20 cellular contexts compared by ENCODE assay signal in genomic region chr22:35553341-35553740, GRCh38. TPM values are rescaled to one million over a fixed set of nuclear protein-coding genes. Genes with fewer than 3 reads are reported as not detected.
"Had no signal": no experiment of that assay in that cellular context is flagged by ENCODE, and none has a peak within 500 bp of the region (broad histone marks: within the 10 kb centered on the region; RNA-seq: fewer than 3 reads in every experiment).

No MANE protein-coding gene starts in this region.

- H3K4me3 ChIP-seq: esophagus muscularis mucosa, gastrocnemius medialis, heart right ventricle, mucosa of descending colon, ovary, right atrium auricular region, smooth muscle cell, suprapubic skin, thyroid gland, upper lobe of right lung had no signal

- DNase-seq: effector memory CD4-positive, alpha-beta T cell; gastrocnemius medialis; heart right ventricle; hypothalamus; kidney glomerular epithelial cell; mammary epithelial cell; mucosa of descending colon; naive thymus-derived CD8-positive, alpha-beta T cell; ovary; stimulated activated CD4-positive, alpha-beta T cell treated with anti-CD3 and anti-CD28 coated beads, Interleukin-4, amount 100 ng/mL, for 1 hour; stimulated activated CD8-positive, alpha-beta memory T cell treated with anti-CD3 and anti-CD28 coated beads, Interleukin-4, amount 100 ng/mL, for 48 hours; stimulated activated naive CD8-positive, alpha-beta T cell treated with anti-CD3 and anti-CD28 coated beads, Interleukin-15, Interleukin-2, amounts not matched to agents 100 U/mL and 50 U/mL, for 24 hours; thyroid gland; upper lobe of right lung had no signal

- H3K4me2 ChIP-seq: smooth muscle cell had no signal

- ATAC-seq: gastrocnemius medialis, upper lobe of right lung had no signal

- H3K36me3 ChIP-seq: gastrocnemius medialis, heart right ventricle, ovary, right atrium auricular region, suprapubic skin, thyroid gland, upper lobe of right lung had no signal

- H3K4me1 ChIP-seq: upper lobe of right lung had no signal

- H3K9me3 ChIP-seq: esophagus muscularis mucosa, gastrocnemius medialis, heart right ventricle, mucosa of descending colon, ovary, right atrium auricular region, suprapubic skin, thyroid gland, upper lobe of right lung had no signal

- H3K27ac ChIP-seq: epithelial cell of prostate, esophagus muscularis mucosa, heart right ventricle, ovary, right atrium auricular region, suprapubic skin, thyroid gland, upper lobe of right lung had no signal

- H3K27me3 ChIP-seq: esophagus muscularis mucosa, gastrocnemius medialis, heart right ventricle, ovary, right atrium auricular region, thyroid gland had no signal

RNA-seq across cellular contexts. Expression of gene RASD2, which starts 12.7 kb away (rescaled TPM):
- total RNA-seq: fibroblast of villous mesenchyme; naive thymus-derived CD8-positive, alpha-beta T cell had no signal
- polyA plus RNA-seq: smooth muscle cell had no signal
